In the genomic region with DNA sequence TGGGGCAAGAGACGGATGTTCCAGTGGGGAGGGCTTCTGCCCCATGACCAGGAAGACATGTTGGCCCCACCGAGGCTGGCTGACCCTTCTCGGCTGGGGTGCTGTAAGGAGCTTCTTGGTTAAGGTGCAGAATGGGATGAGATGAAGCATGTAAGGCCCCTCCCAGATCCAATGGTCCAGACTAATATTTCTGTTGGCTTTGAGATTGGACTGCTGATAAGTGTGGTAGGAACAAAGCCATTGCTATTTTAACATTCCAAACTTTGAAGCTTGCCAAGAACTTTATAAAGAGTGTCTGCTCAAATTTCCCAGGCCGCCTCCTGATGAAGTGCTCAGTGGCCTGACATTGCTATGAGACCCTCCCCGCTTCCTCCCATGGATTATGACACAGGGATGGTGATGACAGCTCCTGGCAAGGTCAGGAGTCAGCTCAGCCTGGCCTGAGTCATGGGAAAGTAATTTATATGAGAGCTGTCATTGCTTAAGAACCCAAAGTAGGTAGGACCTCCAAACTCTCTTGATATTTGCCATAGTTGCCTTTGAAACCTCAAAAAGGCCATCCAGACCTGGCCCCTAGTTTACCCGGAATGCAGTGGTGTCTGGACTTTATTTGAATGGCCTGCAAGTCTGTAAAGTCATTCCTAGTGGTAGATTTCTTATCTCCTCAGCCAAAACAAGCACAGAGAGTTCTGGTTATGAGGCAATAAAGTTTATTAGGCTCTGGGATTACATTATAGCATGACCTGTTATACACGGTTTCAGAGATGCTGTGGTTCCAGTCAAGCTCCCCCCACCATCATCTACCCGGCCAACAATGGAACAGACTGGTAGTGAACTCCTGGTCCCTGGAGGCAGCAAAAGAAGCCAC, we compare ENCODE assay signal across 10 cellular contexts. TPM values are rescaled to one million over a fixed set of nuclear protein-coding genes. Genes with fewer than 3 reads are reported as not detected.
DNase-seq lines count a peak whose midpoint lies in the region; ATAC-seq, FAIRE-seq and TF ChIP-seq lines count a peak whose summit lies in the region.
"Had no signal": no experiment of that assay in that cellular context is flagged by ENCODE, and none has a peak within 500 bp of the region (broad histone marks: within the 10 kb centered on the region; RNA-seq: fewer than 3 reads in every experiment).

No MANE protein-coding gene starts in this region.

- H3K4me1 Mint-ChIP-seq in activated CD8-positive, alpha-beta T cell treated with anti-CD3 and anti-CD28 coated beads, Interleukin-2, amount 10 ng/mL, durations not matched to agents 7 days and 5 days (ENCODE audit: low read depth) = peaks cover 12% of the 10 kb centered on the region
- no peaks in the 10 kb centered on the region for H3K4me1 Mint-ChIP-seq in T-cell

- H3K4me1 ChIP-seq in SJCRH30 (peaks cover 69% of the 10 kb centered on the region), psoas muscle (peaks cover 67% of the 10 kb centered on the region)

- no peaks in the 10 kb centered on the region for H3K36me3 Mint-ChIP-seq in activated CD8-positive, alpha-beta T cell treated with anti-CD3 and anti-CD28 coated beads, Interleukin-2, amount 10 ng/mL, durations not matched to agents 7 days and 5 days (ENCODE audit: low read depth)
- H3K36me3 Mint-ChIP-seq in T-cell = no peaks in the 10 kb centered on the region

- TF ChIP-seq POLR2A in GM12892 (IDR thresholded peaks at IDR 0.05; ENCODE audit: low read depth, low read length) = no peak

- H3K27me3 ChIP-seq in SJCRH30 (no peaks in the 10 kb centered on the region), psoas muscle (ENCODE audit: insufficient read depth in 3 of 3, low read length in 2 of 3) (no peaks in the 10 kb centered on the region)

- H3K9me3 Mint-ChIP-seq in activated CD8-positive, alpha-beta T cell treated with anti-CD3 and anti-CD28 coated beads, Interleukin-2, amount 10 ng/mL, durations not matched to agents 7 days and 5 days (ENCODE audit: insufficient read depth) = no peaks in the 10 kb centered on the region
- no peaks in the 10 kb centered on the region for H3K9me3 Mint-ChIP-seq in T-cell

- H3K4me3 ChIP-seq in SJCRH30 = no peak overlapping the region
- no peak overlapping the region for H3K4me3 ChIP-seq in foreskin fibroblast (ENCODE audit: low read depth in 1 of 2, low read length in 2 of 2)
- no peak overlapping the region for H3K4me3 ChIP-seq in psoas muscle

- POLR2A ChIA-PET in activated CD8-positive, alpha-beta T cell treated with anti-CD3 and anti-CD28 coated beads, Interleukin-2, amount 10 ng/mL, durations not matched to agents 7 days and 5 days (lab: Charles Lee) = no interaction called here
- POLR2A ChIA-PET in T-cell (lab: Charles Lee) = no interaction called here

- CTCF ChIA-PET in activated CD8-positive, alpha-beta T cell treated with anti-CD3 and anti-CD28 coated beads, Interleukin-2, amount 10 ng/mL, durations not matched to agents 7 days and 5 days (lab: Charles Lee) = interaction anchor here (0.7 to 2.3 kb wide), 3 partner anchors 10 to 112 kb away, joined by 3 to 10 read pairs (median 5); no protein-coding TSS in a partner anchor
- CTCF ChIA-PET in T-cell (lab: Charles Lee) = interaction anchor here in 1 of 2 donors (0.5 kb wide), 1 partner anchor 411 kb away, joined by 6 read pairs; no protein-coding TSS in a partner anchor

- TF ChIP-seq CTCF in foreskin fibroblast (IDR thresholded peaks at IDR 0.05; ENCODE audit: low read depth, low read length) = no peak
- no peak for TF ChIP-seq CTCF in psoas muscle (IDR thresholded peaks at IDR 0.05)

- peaks cover under 1% of the 10 kb centered on the region for H3K27me3 Mint-ChIP-seq in activated CD8-positive, alpha-beta T cell treated with anti-CD3 and anti-CD28 coated beads, Interleukin-2, amount 10 ng/mL, durations not matched to agents 7 days and 5 days (ENCODE audit: low read depth)
- no peaks in the 10 kb centered on the region for H3K27me3 Mint-ChIP-seq in T-cell
- H3K27me3 Mint-ChIP-seq: IgD-negative memory B cell had no signal

- H3K36me3 ChIP-seq in SJCRH30 = no peaks in the 10 kb centered on the region
- no peaks in the 10 kb centered on the region for H3K36me3 ChIP-seq in psoas muscle (ENCODE audit: insufficient read depth in 1 of 2, low read depth in 1 of 2)

- WGBS in psoas muscle, 3 donors = 15 to 25% (median 20%) methylated on average over 8 of the region's 8 CpGs

- intact Hi-C loops in psoas muscle (cut with DNase I) = no loop called here

- H3K9me3 ChIP-seq in SJCRH30 (replicated peaks) = no peaks in the 10 kb centered on the region; the same call in 1 of the 2 replicates
- H3K9me3 ChIP-seq in psoas muscle = no peaks in the 10 kb centered on the region

- H3K27ac Mint-ChIP-seq in activated CD8-positive, alpha-beta T cell treated with anti-CD3 and anti-CD28 coated beads, Interleukin-2, amount 10 ng/mL, durations not matched to agents 7 days and 5 days = no peak overlapping the region
- no peak overlapping the region for H3K27ac Mint-ChIP-seq in T-cell

- DNase-seq in Daoy (ENCODE audit: low read depth) (peak; percentile 96), SJCRH30 (peak; percentile 85 to 88), foreskin fibroblast (peak; percentile 97 to 99), psoas muscle (peak; percentile 82 to 86), GM12892 (ENCODE audit: insufficient read length) (no peak), T-cell (no peak)
- DNase-seq in stimulated activated CD4-positive, alpha-beta T cell treated with anti-CD3 and anti-CD28 coated beads, Interleukin-2, amount 100 ng/mL, for 48 hours = no peak
- DNase-seq in activated CD8-positive, alpha-beta T cell treated with anti-CD3 and anti-CD28 coated beads, Interleukin-2, amount 10 ng/mL, durations not matched to agents 7 days and 5 days = no peak
- DNase-seq: retina had no signal

- peak; percentile 73 to 81 (median 80) for ATAC-seq in psoas muscle
- ATAC-seq in activated CD8-positive, alpha-beta T cell treated with anti-CD3 and anti-CD28 coated beads, Interleukin-2, amount 10 ng/mL, durations not matched to agents 7 days and 5 days = no peak
- ATAC-seq in T-cell (replicated peaks in 1 of 4) = no peak

- FAIRE-seq in GM12892 (lab: Jason Lieb, UNC) = no peak

- peak overlapping the region; percentile 91 for H3K27ac ChIP-seq in SJCRH30
- H3K27ac ChIP-seq in psoas muscle = peak overlapping the region; percentile 93

- H3K4me3 Mint-ChIP-seq in activated CD8-positive, alpha-beta T cell treated with anti-CD3 and anti-CD28 coated beads, Interleukin-2, amount 10 ng/mL, durations not matched to agents 7 days and 5 days = no peak overlapping the region
- H3K4me3 Mint-ChIP-seq in T-cell = no peak overlapping the region
- H3K4me3 Mint-ChIP-seq: IgD-negative memory B cell had no signal

RNA-seq across cellular contexts. Expression of gene TGM2, which starts 55.2 kb away (rescaled TPM):
- total RNA-seq in Daoy (2014; rRNA removed; shearing (Covaris generic)) = 27.3 and 33.4 TPM in 2 replicates
- total RNA-seq in SJCRH30 (2014; rRNA removed; shearing (Covaris generic)) = 0.10 and 0.13 TPM in 2 replicates
- 100 to 1,000 TPM in 3 of 4 donors, 10 to 100 TPM in 1; 38.0 to 235 (median 134) TPM for total RNA-seq in psoas muscle
- polyA plus RNA-seq in psoas muscle = 100 to 1,000 TPM in 1 of 3 donors, 10 to 100 TPM in 2; 23.6 to 168 (median 57.4) TPM
- under 1 TPM; 0.31 to 0.34 TPM for total RNA-seq in activated CD8-positive, alpha-beta T cell treated with anti-CD3 and anti-CD28 coated beads, Interleukin-2, amount 10 ng/mL, durations not matched to agents 7 days and 5 days
- polyA plus RNA-seq in GM12892 (2012; ENCODE audit: missing spikeins) = 0.55 TPM
- total RNA-seq in T-cell = 1 to 10 TPM in 2 of 5 donors, under 1 TPM in 1, not detected in 2; 0.62 to 1.8 (median 1.2) TPM

Comparison
In these comparisons a context has a peak if more than half of its experiments do, and no peak if none do; other contexts are left out.
1. DNase-seq: peak in Daoy (single experiment), SJCRH30 (2 of 2), foreskin fibroblast (2 of 2) and psoas muscle (2 of 2); none in stimulated activated CD4-positive, alpha-beta T cell treated with anti-CD3 and anti-CD28 coated beads, Interleukin-2, amount 100 ng/mL, for 48 hours (0 of 2), activated CD8-positive, alpha-beta T cell treated with anti-CD3 and anti-CD28 coated beads, Interleukin-2, amount 10 ng/mL, durations not matched to agents 7 days and 5 days (single experiment), GM12892 (single experiment) and T-cell (0 of 34).
2. ATAC-seq: peak in psoas muscle (4 of 4); none in activated CD8-positive, alpha-beta T cell treated with anti-CD3 and anti-CD28 coated beads, Interleukin-2, amount 10 ng/mL, durations not matched to agents 7 days and 5 days (single experiment) and T-cell (0 of 4).
3. RNA of gene TGM2, which starts 55.2 kb away (total RNA-seq): 38.0 to 235 TPM in psoas muscle and 27.3 to 33.4 TPM in Daoy; 0.62 to 1.8 TPM in T-cell, 0.31 to 0.34 TPM in activated CD8-positive, alpha-beta T cell treated with anti-CD3 and anti-CD28 coated beads, Interleukin-2, amount 10 ng/mL, durations not matched to agents 7 days and 5 days and 0.10 to 0.13 TPM in SJCRH30; every median in the first group is over 10 times any median in the second.